In the genomic region with DNA sequence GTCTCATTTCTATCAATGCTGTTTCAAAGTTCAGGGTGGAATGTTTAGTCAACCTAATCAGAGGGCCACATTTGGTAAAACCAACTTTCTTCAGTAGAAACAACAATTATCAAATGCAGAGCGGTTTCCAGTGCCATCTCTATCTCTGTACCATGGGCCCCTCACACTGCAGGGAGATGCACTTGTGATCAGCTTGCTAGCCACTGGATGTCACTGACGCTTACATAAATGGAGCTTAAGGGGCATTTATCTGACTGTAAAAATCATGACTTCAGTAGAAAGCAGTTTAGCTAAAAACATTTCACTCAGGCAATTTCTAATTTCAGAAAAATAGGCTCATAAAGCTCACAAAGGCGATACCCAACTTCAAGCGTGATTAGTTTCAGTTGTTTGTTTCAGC, we compare ENCODE assay signal across 10 cellular contexts.
DNase-seq lines count a peak whose midpoint lies in the region; ATAC-seq and TF ChIP-seq lines count a peak whose summit lies in the region.
"Had no signal": no experiment of that assay in that cellular context is flagged by ENCODE, and none has a peak within 500 bp of the region (broad histone marks: within the 10 kb centered on the region; RNA-seq: fewer than 3 reads in every experiment).

No MANE protein-coding gene starts in this region.

- no peaks in the 10 kb centered on the region for H3K9me3 ChIP-seq in GM23248 (ENCODE audit: low read depth)
- H3K9me3 ChIP-seq: SJSA1 had no signal

- H3K4me1 ChIP-seq in GM23248 (ENCODE audit: insufficient read depth) (no peaks in the 10 kb centered on the region), mesendoderm (ENCODE audit: control insufficient read depth, low read depth, low read length) (no peaks in the 10 kb centered on the region)
- H3K4me1 ChIP-seq: SJSA1 had no signal

- no peak overlapping the region for H4K8ac ChIP-seq in mesendoderm (ENCODE audit: low read depth, low read length)

- no peaks in the 10 kb centered on the region for H3F3A ChIP-seq in GM23248 (ENCODE audit: insufficient read depth)

- no peak overlapping the region for H3K23ac ChIP-seq in mesendoderm (ENCODE audit: low read length)

- H3K56ac ChIP-seq in mesendoderm (ENCODE audit: low read length) = no peak overlapping the region

- no peak overlapping the region for H2AK5ac ChIP-seq in mesendoderm (ENCODE audit: low read length)

- peak overlapping the region; percentile 7; the same call in 1 of the 2 replicates for H2AFZ ChIP-seq in GM23248

- H4K5ac ChIP-seq in mesendoderm (ENCODE audit: low read length) = no peak overlapping the region

- H3K4me3 ChIP-seq in GM23248 (no peak overlapping the region), mesendoderm (ENCODE audit: low read length) (no peak overlapping the region)
- H3K4me3 ChIP-seq: SJSA1, skin epidermis had no signal

- no peaks in the 10 kb centered on the region for H3K9me2 ChIP-seq in GM23248 (ENCODE audit: insufficient read depth)

- in situ Hi-C loops in GM23248 (cut with MboI) = no loop called here

- no peaks in the 10 kb centered on the region for H3K27me3 ChIP-seq in GM23248 (replicated peaks; ENCODE audit: insufficient read depth)
- H3K27me3 ChIP-seq in mesendoderm (ENCODE audit: insufficient read depth, low read length, poor library complexity) = no peaks in the 10 kb centered on the region
- H3K27me3 ChIP-seq: SJSA1 had no signal

- no peak for TF ChIP-seq POLR2A in GM18505 (IDR thresholded peaks at IDR 0.05; ENCODE audit: borderline replicate concordance, extremely low read depth, insufficient read depth, insufficient read length)

- no peaks in the 10 kb centered on the region for H3K79me1 ChIP-seq in mesendoderm (ENCODE audit: low read length)

- H3K36me3 ChIP-seq in GM23248 (ENCODE audit: low read depth) (no peaks in the 10 kb centered on the region), mesendoderm (ENCODE audit: control insufficient read depth, insufficient read depth, low read length) (no peaks in the 10 kb centered on the region)
- H3K36me3 ChIP-seq: SJSA1 had no signal

- ATAC-seq in GM18505 (IDR thresholded peaks at IDR 0.05; ENCODE audit: unreplicated experiment) = no peak
- no peak for ATAC-seq in HG02840 (IDR thresholded peaks at IDR 0.05; ENCODE audit: low FRiP score, unreplicated experiment)
- ATAC-seq: natural killer cell treated with Interleukin-12 subunit alpha and Interleukin-12 subunit beta and Interleukin-15 and Interleukin-18, amount 100 ng/mL, for 72 hours had no signal

- no peaks in the 10 kb centered on the region for H4K20me1 ChIP-seq in GM23248 (ENCODE audit: insufficient read depth)

- H3K4me2 ChIP-seq in GM23248 (ENCODE audit: unreplicated experiment) = no peak overlapping the region
- no peak overlapping the region for H3K4me2 ChIP-seq in mesendoderm (ENCODE audit: low read length)

- H3K79me2 ChIP-seq in GM23248 (ENCODE audit: insufficient read depth) (no peaks in the 10 kb centered on the region), mesendoderm (ENCODE audit: control insufficient read depth, insufficient read depth, low read length) (no peaks in the 10 kb centered on the region)

- H3K4ac ChIP-seq in mesendoderm (ENCODE audit: low read depth, low read length) = no peak overlapping the region

- 45 to 51% methylated on average over 4 of the region's 4 CpGs for WGBS in GM23248 (ENCODE audit: low coverage in 1 of 2, low lambda C conversion rate in 2 of 2, missing lambda C conversion rate in 2 of 2), 2 experiments
- no CpG with 5 or more reads among the region's 4 CpGs for WGBS in mesendoderm (ENCODE audit: extremely low coverage, insufficient coverage, low lambda C conversion rate)

- H2BK120ac ChIP-seq in mesendoderm (ENCODE audit: low read depth, low read length) = no peak overlapping the region

- no peak overlapping the region for H3K9ac ChIP-seq in GM23248
- no peak overlapping the region for H3K9ac ChIP-seq in mesendoderm (ENCODE audit: low read length)

- H3K27ac ChIP-seq in GM23248 (no peak overlapping the region), mesendoderm (ENCODE audit: low read depth, low read length) (no peak overlapping the region)
- H3K27ac ChIP-seq: SJSA1 had no signal

- DNase-seq in GM23248 (peak; percentile 32), NCI-H69 (lab: John Stamatoyannopoulos, UW) (peak; percentile 24), dermis blood vessel endothelial cell (peak; percentile 23), mesendoderm (peak; percentile 45), KG1 (lab: John Stamatoyannopoulos, UW) (no peak)

- H3K18ac ChIP-seq in mesendoderm (ENCODE audit: low read length) = no peak overlapping the region

- no peak overlapping the region for H2BK5ac ChIP-seq in mesendoderm (ENCODE audit: low read length)

- no peak overlapping the region for H2BK15ac ChIP-seq in mesendoderm (replicated peaks; ENCODE audit: low read depth)
